1 cellular context compared by ENCODE assay signal in genomic region chr17:16971458-16972338, GRCh38.
TF ChIP-seq lines count a peak whose summit lies in the region.

Gene TNFRSF13B, minus strand, starts transcription at chr17:16972118. Its CDS starts 43 bp downstream, at chr17:16972075.

TF ChIP-seq in HepG2, 621 proteins besides CTCF, POLR2A, EP300 and RAD21:
- TF ChIP-seq GLI4 (CRISPR knock-in tag; IDR thresholded peaks at IDR 0.05; ENCODE audit: borderline replicate concordance) (no peak), NFIB (CRISPR knock-in tag; IDR thresholded peaks at IDR 0.05; ENCODE audit: borderline replicate concordance) (no peak), ZNF619 (CRISPR knock-in tag; IDR thresholded peaks at IDR 0.05) (no peak), BRD4 (CRISPR knock-in tag; IDR thresholded peaks at IDR 0.05) (no peak), ZNF672 (CRISPR knock-in tag; IDR thresholded peaks at IDR 0.05) (no peak), PREB (CRISPR knock-in tag; IDR thresholded peaks at IDR 0.05) (no peak), SIN3A (IDR thresholded peaks at IDR 0.05; ENCODE audit: borderline replicate concordance, low read depth, low read length) (no peak), KDM1A (CRISPR knock-in tag; IDR thresholded peaks at IDR 0.05) (no peak), JUN (CRISPR knock-in tag; IDR thresholded peaks at IDR 0.05) (no peak)
